In the genomic region with DNA sequence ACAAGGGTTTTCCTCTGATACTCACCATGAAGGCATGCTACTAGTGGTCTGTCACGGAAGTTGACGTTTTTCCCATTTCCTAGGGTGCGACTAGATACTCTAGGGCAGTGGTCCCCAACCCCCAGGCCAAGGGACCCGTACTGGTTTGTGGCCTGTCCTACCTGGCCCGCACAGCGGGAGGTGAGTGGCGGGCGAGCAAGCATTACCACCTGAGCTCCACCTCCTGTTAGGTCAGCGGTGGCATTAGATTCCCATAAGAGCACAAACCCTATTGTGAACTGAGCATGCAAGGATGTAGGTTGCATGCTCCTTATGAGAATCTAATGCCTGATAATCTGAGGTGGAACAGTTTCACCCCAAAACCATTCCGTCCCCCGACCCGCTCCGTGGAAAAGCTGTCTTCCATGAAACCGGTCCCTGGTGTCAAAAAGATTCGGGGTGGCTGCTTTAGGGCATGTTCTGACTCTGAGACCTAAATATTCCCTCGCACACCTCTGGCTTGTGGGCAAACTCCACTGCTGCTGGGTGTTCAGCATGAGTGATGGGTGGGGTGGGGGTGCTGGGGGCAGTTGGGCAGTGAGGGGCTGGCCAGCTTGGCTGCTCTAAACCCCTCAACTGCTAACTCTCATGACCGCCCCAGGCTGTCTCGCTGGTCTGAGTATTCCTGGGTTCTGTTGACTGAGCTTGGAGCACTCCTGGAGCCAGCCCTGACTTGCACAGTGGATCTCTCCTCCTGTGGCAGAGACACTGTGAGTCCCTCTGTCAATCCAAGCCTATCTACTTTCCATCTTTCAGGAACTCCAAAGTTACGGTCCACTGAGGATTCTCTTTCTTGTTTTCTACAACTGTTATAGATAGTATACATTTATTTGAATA, we compare ENCODE assay signal across 16 cellular contexts.
"Had no signal": no experiment of that assay in that cellular context is flagged by ENCODE, and none has a peak within 500 bp of the region (broad histone marks: within the 10 kb centered on the region; RNA-seq: fewer than 3 reads in every experiment).

No MANE protein-coding gene starts in this region.

- H3K4me3 Mint-ChIP-seq: naive thymus-derived CD4-positive, alpha-beta T cell; nephron progenitor cell had no signal

- H3K4me3 ChIP-seq: coronary artery, sigmoid colon, skin epidermis, upper lobe of left lung, uterus had no signal

- H3K27ac Mint-ChIP-seq: nephron progenitor cell had no signal

- ATAC-seq: naive thymus-derived CD4-positive, alpha-beta T cell had no signal

- DNase-seq: effector CD4-positive, alpha-beta T cell; foreskin melanocyte; head of caudate nucleus; hippocampal formation; kidney glomerular epithelial cell; mammary epithelial cell; naive thymus-derived CD4-positive, alpha-beta T cell; nephron progenitor cell; sigmoid colon; stimulated activated CD4-positive, alpha-beta T cell treated with anti-CD3 and anti-CD28 coated beads, Interleukin-12 subunit alpha, Interleukin-12 subunit beta, amount 100 ng/mL, for 4 hours; stimulated activated naive CD4-positive, alpha-beta T cell treated with Interleukin-2 at 50 U/mL for 16 hours; uterus had no signal

- H3K9me3 Mint-ChIP-seq: nephron progenitor cell had no signal

- H3K4me1 Mint-ChIP-seq: nephron progenitor cell had no signal

- H3K4me1 ChIP-seq: sigmoid colon, uterus had no signal

- H3K27me3 ChIP-seq: upper lobe of left lung, uterus had no signal

- H3K9me3 ChIP-seq: neutrophil, upper lobe of left lung, uterus had no signal

- H3K36me3 ChIP-seq: neutrophil, sigmoid colon, upper lobe of left lung, uterus had no signal

- H3K27ac ChIP-seq: coronary artery, neutrophil, sigmoid colon, skin epidermis, upper lobe of left lung, uterus had no signal
